Comparison of ENCODE assay signal across 22 cellular contexts in genomic region chr6:155645328-155645727, GRCh38.
DNase-seq lines count a peak whose midpoint lies in the region; ATAC-seq and TF ChIP-seq lines count a peak whose summit lies in the region.
"Had no signal": no experiment of that assay in that cellular context is flagged by ENCODE, and none has a peak within 500 bp of the region (broad histone marks: within the 10 kb centered on the region; RNA-seq: fewer than 3 reads in every experiment).

No MANE protein-coding gene starts in this region.

- no peaks in the 10 kb centered on the region for H3K9me3 Mint-ChIP-seq in activated CD4-positive, alpha-beta T cell treated with anti-CD3 and anti-CD28 coated beads for 36 hours (ENCODE audit: low read depth)

- intact Hi-C loops in activated CD4-positive, alpha-beta T cell treated with anti-CD3 and anti-CD28 coated beads for 36 hours (cut with DNase I, micrococcal nuclease), result no loop called here
- intact Hi-C loops in mammary epithelial cell (cut with micrococcal nuclease), result no loop called here

- H3K27ac Mint-ChIP-seq in activated CD4-positive, alpha-beta T cell treated with anti-CD3 and anti-CD28 coated beads for 36 hours, result no peak overlapping the region
- H3K27ac Mint-ChIP-seq: mesothelial cell of epicardium; neural progenitor cell; stimulated activated naive CD8-positive, alpha-beta T cell treated with anti-CD3 and anti-CD28 coated beads, Interleukin-15, Interleukin-2, amounts not matched to agents 100 ng/mL and 50 ng/mL, for 24 hours; T-helper 2 cell treated with Interferon-gamma antibody and Interleukin-4, amounts not matched to agents 5 μg/mL and 100 μg/mL, for 36 hours had no signal

- H3K4me1 ChIP-seq in mammary epithelial cell (ENCODE audit: insufficient read depth, low read length), result no peaks in the 10 kb centered on the region
- H3K4me1 ChIP-seq: neural progenitor cell, upper lobe of left lung had no signal

- TF ChIP-seq CTCF in mammary epithelial cell (conservative IDR thresholded peaks at IDR 0.05 in 1 of 2, IDR thresholded peaks at IDR 0.05 in 1 of 2; ENCODE audit: extremely low read depth in 1 of 2, insufficient read depth in 1 of 2, low read depth in 1 of 2, low read length in 2 of 2), result no peak
- no peak for TF ChIP-seq CTCF in fibroblast of villous mesenchyme (IDR thresholded peaks at IDR 0.05; ENCODE audit: insufficient read depth, low read depth, low read length)

- no peaks in the 10 kb centered on the region for H4K20me1 ChIP-seq in mammary epithelial cell (ENCODE audit: insufficient read depth, low read length)

- H3K27ac ChIP-seq in mammary epithelial cell (ENCODE audit: insufficient read depth, low read depth, low read length), result no peak overlapping the region
- H3K27ac ChIP-seq: neural progenitor cell, right atrium auricular region, upper lobe of left lung had no signal

- WGBS in mammary epithelial cell (ENCODE audit: low coverage, missing lambda C conversion rate), result 45% methylated on average over 2 of the region's 2 CpGs

- ATAC-seq in activated CD4-positive, alpha-beta T cell treated with anti-CD3 and anti-CD28 coated beads for 36 hours, result peak; percentile 19
- no peak for ATAC-seq in stimulated activated naive CD8-positive, alpha-beta T cell treated with anti-CD3 and anti-CD28 coated beads, Interleukin-15, Interleukin-2, amounts not matched to agents 100 U/mL and 50 U/mL, for 24 hours
- no peak for ATAC-seq in GM19452 (IDR thresholded peaks at IDR 0.05; ENCODE audit: unreplicated experiment)

- H3K9ac ChIP-seq in mammary epithelial cell (ENCODE audit: insufficient read depth, low read length), result no peak overlapping the region
- H3K9ac ChIP-seq: neural progenitor cell had no signal

- peaks cover 5% of the 10 kb centered on the region for H3K4me1 Mint-ChIP-seq in activated CD4-positive, alpha-beta T cell treated with anti-CD3 and anti-CD28 coated beads for 36 hours
- H3K4me1 Mint-ChIP-seq: neural progenitor cell had no signal

- H3K79me2 ChIP-seq in mammary epithelial cell (ENCODE audit: insufficient read depth, low read length), result no peaks in the 10 kb centered on the region

- no peaks in the 10 kb centered on the region for H3K36me3 Mint-ChIP-seq in activated CD4-positive, alpha-beta T cell treated with anti-CD3 and anti-CD28 coated beads for 36 hours (ENCODE audit: low read depth)
- H3K36me3 Mint-ChIP-seq: mesothelial cell of epicardium had no signal

- no peak overlapping the region for H2AFZ ChIP-seq in mammary epithelial cell (ENCODE audit: low read depth, low read length)
- H2AFZ ChIP-seq: neural progenitor cell had no signal

- H3K9me3 ChIP-seq in mammary epithelial cell (replicated peaks; ENCODE audit: insufficient read depth, low read length), result no peaks in the 10 kb centered on the region

- no peaks in the 10 kb centered on the region for H3K36me3 ChIP-seq in mammary epithelial cell (ENCODE audit: insufficient read depth, low read length)
- H3K36me3 ChIP-seq: neural progenitor cell, right atrium auricular region, upper lobe of left lung had no signal

- dilution Hi-C loops in mammary epithelial cell (cut with HindIII; ENCODE audit: low sequenced_read_pairs), result no loop called here

- no peaks in the 10 kb centered on the region for H3K27me3 ChIP-seq in mammary epithelial cell (ENCODE audit: insufficient read depth, low read length)
- H3K27me3 ChIP-seq: neural progenitor cell, right atrium auricular region, upper lobe of left lung had no signal

- in situ Hi-C loops in mammary epithelial cell (cut with MboI; ENCODE audit: low sequenced_read_pairs in 2 of 2), result no loop called here

- H3K4me2 ChIP-seq in mammary epithelial cell (ENCODE audit: insufficient read depth, low read depth, low read length), result no peak overlapping the region
- H3K4me2 ChIP-seq: neural progenitor cell had no signal

- DNase-seq in activated CD4-positive, alpha-beta T cell treated with anti-CD3 and anti-CD28 coated beads for 36 hours, result no peak
- no peak for DNase-seq in activated CD4-positive, alpha-beta T cell treated with anti-CD3 and anti-CD28 coated beads, Interleukin-2, amount 50 U/mL, for 1 hour
- DNase-seq in mammary epithelial cell (peak; percentile 14), fibroblast of villous mesenchyme (ENCODE audit: low read depth) (peak; percentile 29), activated gamma-delta T cell treated with Interleukin-2 at 50 U/mL for 16 hours (no peak), HT-29 (ENCODE audit: low spot score) (no peak)
- no peak for DNase-seq in stimulated activated naive CD8-positive, alpha-beta T cell treated with anti-CD3 and anti-CD28 coated beads, Interleukin-15, Interleukin-2, amounts not matched to agents 100 U/mL and 50 U/mL, for 24 hours
- DNase-seq: activated CD8-positive, alpha-beta memory T cell treated with anti-CD3 and anti-CD28 coated beads, Interleukin-2, amount 50 U/mL, for 48 hours; activated naive CD4-positive, alpha-beta T cell; anterior cingulate cortex; cortex of kidney; erythroblast; MV-4-11; NCI-H2029; SIG-M5; upper lobe of left lung had no signal

- no peak overlapping the region for H3K4me3 ChIP-seq in mammary epithelial cell (replicated peaks in 1 of 3; ENCODE audit: insufficient read depth in 1 of 3, low read depth in 2 of 3, low read length in 3 of 3)
- no peak overlapping the region for H3K4me3 ChIP-seq in fibroblast of villous mesenchyme (ENCODE audit: low read depth, low read length)
- H3K4me3 ChIP-seq: neural progenitor cell, right atrium auricular region, upper lobe of left lung had no signal

- H3K27me3 Mint-ChIP-seq in activated CD4-positive, alpha-beta T cell treated with anti-CD3 and anti-CD28 coated beads for 36 hours, result no peaks in the 10 kb centered on the region
- H3K27me3 Mint-ChIP-seq: stimulated activated naive CD8-positive, alpha-beta T cell treated with anti-CD3 and anti-CD28 coated beads, Interleukin-15, Interleukin-2, amounts not matched to agents 100 ng/mL and 50 ng/mL, for 24 hours had no signal

- no peak overlapping the region for H3K4me3 Mint-ChIP-seq in activated CD4-positive, alpha-beta T cell treated with anti-CD3 and anti-CD28 coated beads for 36 hours
- H3K4me3 Mint-ChIP-seq: mesothelial cell of epicardium; neural progenitor cell; stimulated activated naive CD8-positive, alpha-beta T cell treated with anti-CD3 and anti-CD28 coated beads, Interleukin-15, Interleukin-2, amounts not matched to agents 100 ng/mL and 50 ng/mL, for 24 hours; T-helper 2 cell treated with Interferon-gamma antibody and Interleukin-4, amounts not matched to agents 5 μg/mL and 100 μg/mL, for 36 hours had no signal

- no TSS peak for BruUV-seq in mammary epithelial cell (replicated peaks; lab: Mats Ljungman, UMichigan)

- POLR2A ChIA-PET in activated CD4-positive, alpha-beta T cell treated with anti-CD3 and anti-CD28 coated beads for 36 hours (lab: Charles Lee), result no interaction called here

- CTCF ChIA-PET in activated CD4-positive, alpha-beta T cell treated with anti-CD3 and anti-CD28 coated beads for 36 hours (lab: Charles Lee), result no interaction called here
- CTCF ChIA-PET in mammary epithelial cell (lab: Charles Lee; ENCODE audit: low non-redundant PET), result no interaction called here

Comparison
In these comparisons a context has a peak if more than half of its experiments do, and no peak if none do; other contexts are left out.
1. DNase-seq: peak in mammary epithelial cell (single experiment) and fibroblast of villous mesenchyme (single experiment); none in activated CD4-positive, alpha-beta T cell treated with anti-CD3 and anti-CD28 coated beads for 36 hours (single experiment), activated CD4-positive, alpha-beta T cell treated with anti-CD3 and anti-CD28 coated beads, Interleukin-2, amount 50 U/mL, for 1 hour (single experiment), stimulated activated naive CD8-positive, alpha-beta T cell treated with anti-CD3 and anti-CD28 coated beads, Interleukin-15, Interleukin-2, amounts not matched to agents 100 U/mL and 50 U/mL, for 24 hours (single experiment), activated gamma-delta T cell treated with Interleukin-2 at 50 U/mL for 16 hours (single experiment) and HT-29 (single experiment).